Comparison of ENCODE assay signal across 19 cellular contexts in genomic region chr7:135343361-135343760, GRCh38.
"Had no signal": no experiment of that assay in that cellular context is flagged by ENCODE, and none has a peak within 500 bp of the region (broad histone marks: within the 10 kb centered on the region; RNA-seq: fewer than 3 reads in every experiment).

No MANE protein-coding gene starts in this region.

- H3K4me1 Mint-ChIP-seq: activated CD4-positive, alpha-beta T cell treated with anti-CD3 and anti-CD28 coated beads for 36 hours; activated CD4-positive, alpha-beta T cell treated with anti-CD3 and anti-CD28 coated beads, Interleukin-2, amount 10 ng/mL, durations not matched to agents 7 days and 5 days; WTC11 had no signal

- H3K36me3 Mint-ChIP-seq: activated naive CD4-positive, alpha-beta T cell treated with anti-CD3 and anti-CD28 coated beads, Interleukin-2, amount 50 U/mL, for 72 hours; WTC11 had no signal

- H3K27ac Mint-ChIP-seq: activated CD4-positive, alpha-beta T cell treated with anti-CD3 and anti-CD28 coated beads for 36 hours; activated CD4-positive, alpha-beta T cell treated with anti-CD3 and anti-CD28 coated beads, Interleukin-2, amount 10 ng/mL, durations not matched to agents 7 days and 5 days; activated CD8-positive, alpha-beta T cell treated with anti-CD3 and anti-CD28 coated beads, Interleukin-2, amount 10 ng/mL, durations not matched to agents 7 days and 5 days; activated naive CD4-positive, alpha-beta T cell treated with anti-CD3 and anti-CD28 coated beads for 36 hours; activated naive CD4-positive, alpha-beta T cell treated with anti-CD3 and anti-CD28 coated beads, Interleukin-2, amount 50 U/mL, for 72 hours; activated T-helper 1 cell treated with anti-CD3 and anti-CD28 coated beads, Interleukin-12 subunit alpha, Interleukin-12 subunit beta, Interleukin-2, Interleukin-4 antibody, amounts not matched to agents 30 ng/mL and 10 ng/mL and 1 ng/mL, durations not matched to agents 14 hours and 24 hours and 36 hours; T-helper 1 cell treated with Interleukin-12 subunit alpha and Interleukin-12 subunit beta and Interleukin-4 antibody, amounts not matched to agents 30 μg/mL and 1 μg/mL, for 36 hours; T-helper 2 cell treated with Interferon-gamma antibody and Interleukin-4, amounts not matched to agents 5 μg/mL and 100 μg/mL, for 36 hours; WTC11 had no signal

- ATAC-seq: activated CD4-positive, alpha-beta T cell treated with anti-CD3 and anti-CD28 coated beads for 36 hours; activated CD4-positive, CD25-positive, alpha-beta regulatory T cell treated with anti-CD3 and anti-CD28 coated beads, Interleukin-2, amount 50 U/mL, for 24 hours; activated CD8-positive, alpha-beta T cell treated with anti-CD3 and anti-CD28 coated beads, Interleukin-2, amount 10 ng/mL, durations not matched to agents 7 days and 5 days; activated naive CD4-positive, alpha-beta T cell treated with anti-CD3 and anti-CD28 coated beads, Interleukin-2, amount 50 U/mL, for 72 hours; activated T-cell treated with anti-CD3 and anti-CD28 coated beads, Interleukin-2, amount 50 U/mL, for 4 hours; Panc1; WTC11 had no signal

- H3K9me3 Mint-ChIP-seq: activated CD4-positive, alpha-beta T cell treated with anti-CD3 and anti-CD28 coated beads, Interleukin-2, amount 10 ng/mL, durations not matched to agents 7 days and 5 days; activated naive CD4-positive, alpha-beta T cell treated with anti-CD3 and anti-CD28 coated beads for 36 hours; activated naive CD4-positive, alpha-beta T cell treated with anti-CD3 and anti-CD28 coated beads, Interleukin-2, amount 50 U/mL, for 72 hours; activated T-cell treated with anti-CD3 and anti-CD28 coated beads, Interleukin-2, amount 50 U/mL, for 4 hours; activated T-helper 1 cell treated with anti-CD3 and anti-CD28 coated beads, Interleukin-12 subunit alpha, Interleukin-12 subunit beta, Interleukin-2, Interleukin-4 antibody, amounts not matched to agents 30 ng/mL and 10 ng/mL and 1 ng/mL, durations not matched to agents 14 hours and 24 hours and 36 hours; T-helper 1 cell treated with Interleukin-12 subunit alpha and Interleukin-12 subunit beta and Interleukin-4 antibody, amounts not matched to agents 30 μg/mL and 1 μg/mL, for 36 hours; T-helper 2 cell treated with Interferon-gamma antibody and Interleukin-4, amounts not matched to agents 5 μg/mL and 100 μg/mL, for 36 hours; WTC11 had no signal

- H3K4me3 Mint-ChIP-seq: activated CD4-positive, alpha-beta T cell treated with anti-CD3 and anti-CD28 coated beads for 36 hours; activated CD4-positive, alpha-beta T cell treated with anti-CD3 and anti-CD28 coated beads, Interleukin-2, amount 10 ng/mL, durations not matched to agents 7 days and 5 days; activated CD8-positive, alpha-beta T cell treated with anti-CD3 and anti-CD28 coated beads, Interleukin-2, amount 10 ng/mL, durations not matched to agents 7 days and 5 days; activated naive CD4-positive, alpha-beta T cell treated with anti-CD3 and anti-CD28 coated beads for 36 hours; activated T-cell treated with anti-CD3 and anti-CD28 coated beads, Interleukin-2, amount 50 U/mL, for 4 hours; activated T-helper 1 cell treated with anti-CD3 and anti-CD28 coated beads, Interleukin-12 subunit alpha, Interleukin-12 subunit beta, Interleukin-2, Interleukin-4 antibody, amounts not matched to agents 30 ng/mL and 10 ng/mL and 1 ng/mL, durations not matched to agents 14 hours and 24 hours and 36 hours; T-helper 1 cell treated with Interleukin-12 subunit alpha and Interleukin-12 subunit beta and Interleukin-4 antibody, amounts not matched to agents 30 μg/mL and 1 μg/mL, for 36 hours; T-helper 2 cell treated with Interferon-gamma antibody and Interleukin-4, amounts not matched to agents 5 μg/mL and 100 μg/mL, for 36 hours; WTC11 had no signal

- H3K27me3 Mint-ChIP-seq: activated CD4-positive, alpha-beta T cell treated with anti-CD3 and anti-CD28 coated beads for 36 hours; activated CD4-positive, alpha-beta T cell treated with anti-CD3 and anti-CD28 coated beads, Interleukin-2, amount 10 ng/mL, durations not matched to agents 7 days and 5 days had no signal

- DNase-seq: activated CD4-positive, alpha-beta T cell treated with anti-CD3 and anti-CD28 coated beads for 36 hours; activated CD4-positive, alpha-beta T cell treated with anti-CD3 and anti-CD28 coated beads, Interleukin-2, amount 10 ng/mL, durations not matched to agents 7 days and 5 days; activated CD4-positive, alpha-beta T cell treated with anti-CD3 and anti-CD28 coated beads, Interleukin-2, amount 50 U/mL, for 48 hours; activated CD8-positive, alpha-beta T cell treated with anti-CD3 and anti-CD28 coated beads, Interleukin-2, amount 10 ng/mL, durations not matched to agents 7 days and 5 days; activated gamma-delta T cell treated with Interleukin-2 at 50 U/mL for 16 hours; activated naive CD4-positive, alpha-beta T cell treated with anti-CD3 and anti-CD28 coated beads for 36 hours; activated T-cell treated with anti-CD3 and anti-CD28 coated beads, Interleukin-2, amount 50 U/mL, for 4 hours; cerebellar nuclear complex; KG1; MM.1S; MV-4-11; NCI-H1436 treated with DMSO at 0.1 percent for 48 hours had no signal
